1 cellular context compared by ENCODE assay signal in genomic region chr20:47568019-47568418, GRCh38.
A peak's percentile ranks its signal among the peaks of the same experiment; 100 is the strongest.
TF ChIP-seq lines count a peak whose summit lies in the region.

No MANE protein-coding gene starts in this region.

TF ChIP-seq in SK-N-SH, 30 proteins besides CTCF, POLR2A, EP300 and RAD21 (continued from another document):
- TF ChIP-seq ZBTB33 (IDR thresholded peaks at IDR 0.05; ENCODE audit: borderline replicate concordance, low read depth) (peak; percentile 62; the same call in 1 of the 2 replicates), TEAD4 (IDR thresholded peaks at IDR 0.05; ENCODE audit: borderline replicate concordance, insufficient read depth) (peak; percentile 76; the same call in 1 of the 2 replicates), FOSL2 (IDR thresholded peaks at IDR 0.05; ENCODE audit: borderline replicate concordance, low read depth) (peak; percentile 26; the same call in 1 of the 2 replicates), NFIC (IDR thresholded peaks at IDR 0.05; ENCODE audit: borderline replicate concordance) (peak; percentile 80), MEF2A (IDR thresholded peaks at IDR 0.05; ENCODE audit: borderline replicate concordance, low read depth) (peak; percentile 97)
- TF ChIP-seq, protein P1, sequence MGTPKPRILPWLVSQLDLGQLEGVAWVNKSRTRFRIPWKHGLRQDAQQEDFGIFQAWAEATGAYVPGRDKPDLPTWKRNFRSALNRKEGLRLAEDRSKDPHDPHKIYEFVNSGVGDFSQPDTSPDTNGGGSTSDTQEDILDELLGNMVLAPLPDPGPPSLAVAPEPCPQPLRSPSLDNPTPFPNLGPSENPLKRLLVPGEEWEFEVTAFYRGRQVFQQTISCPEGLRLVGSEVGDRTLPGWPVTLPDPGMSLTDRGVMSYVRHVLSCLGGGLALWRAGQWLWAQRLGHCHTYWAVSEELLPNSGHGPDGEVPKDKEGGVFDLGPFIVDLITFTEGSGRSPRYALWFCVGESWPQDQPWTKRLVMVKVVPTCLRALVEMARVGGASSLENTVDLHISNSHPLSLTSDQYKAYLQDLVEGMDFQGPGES (IDR thresholded peaks at IDR 0.05; ENCODE audit: low read depth, low read length), result no peak
